Comparison of ENCODE assay signal across 16 cellular contexts in the genomic region with DNA sequence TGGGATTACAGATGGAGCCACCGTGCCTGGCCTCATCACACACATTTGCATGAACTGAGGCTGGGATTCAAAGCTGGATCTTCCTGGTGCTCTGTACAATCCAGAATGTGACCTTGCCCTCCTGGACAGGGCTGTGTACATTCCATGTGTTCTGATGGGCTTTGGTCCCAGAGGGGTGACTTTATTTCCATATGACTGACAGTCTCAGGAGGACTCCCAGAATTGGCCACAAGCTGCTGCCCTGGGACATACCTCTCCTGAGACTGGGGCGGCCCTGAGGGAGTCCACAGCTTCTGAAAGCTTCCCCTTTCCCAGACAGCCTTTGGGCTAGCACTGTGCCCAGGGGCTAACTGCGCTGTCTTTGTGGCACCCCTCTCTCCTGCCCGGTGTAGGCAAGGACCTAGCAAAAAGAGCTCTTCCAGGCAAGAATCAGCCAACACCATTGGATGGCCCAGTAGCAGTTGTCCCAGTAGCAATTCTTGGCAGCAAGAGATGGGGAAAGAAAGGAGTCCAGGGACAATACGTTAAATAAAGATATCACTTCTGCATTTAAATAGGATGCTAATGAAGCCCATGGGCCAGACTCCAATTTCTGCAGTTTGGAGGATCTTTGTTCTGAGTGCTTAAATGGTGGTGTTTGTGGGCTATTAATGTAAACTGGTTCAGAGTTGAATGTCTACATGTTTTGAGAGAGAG.
"Had no signal": no experiment of that assay in that cellular context is flagged by ENCODE, and none has a peak within 500 bp of the region (broad histone marks: within the 10 kb centered on the region; RNA-seq: fewer than 3 reads in every experiment).

No MANE protein-coding gene starts in this region.

- ATAC-seq: activated CD4-positive, CD25-positive, alpha-beta regulatory T cell treated with anti-CD3 and anti-CD28 coated beads, Interleukin-2, amount 50 U/mL, for 24 hours; activated CD8-positive, alpha-beta memory T cell treated with anti-CD3 and anti-CD28 coated beads, Interleukin-2, amount 10 ng/mL, durations not matched to agents 7 days and 5 days; body of pancreas; left lung; pancreas had no signal

- H3K27ac ChIP-seq: body of pancreas, left lung, pancreas, skin epidermis, stomach, thyroid gland, vagina had no signal

- H3K36me3 ChIP-seq: left lung, pancreas, stomach, thyroid gland, vagina had no signal

- FAIRE-seq: islet of Langerhans, pancreas had no signal

- H3K27me3 ChIP-seq: body of pancreas, left lung, pancreas, stomach, thyroid gland, vagina had no signal

- DNase-seq: activated CD4-positive, alpha-beta T cell treated with anti-CD3 and anti-CD28 coated beads, Interleukin-2, amount 50 U/mL, for 4 hours; activated CD8-positive, alpha-beta memory T cell treated with anti-CD3 and anti-CD28 coated beads, Interleukin-2, amount 10 ng/mL, durations not matched to agents 7 days and 5 days; activated effector memory CD4-positive, alpha-beta T cell treated with Interleukin-2 at 50 U/mL for 16 hours; activated T-cell treated with anti-CD3 and anti-CD28 coated beads, Interleukin-2, amount 50 U/mL, for 24 hours; body of pancreas; glutamatergic neuron; left lung; pancreas; retina; stimulated activated CD4-positive, alpha-beta T cell treated with anti-CD3 and anti-CD28 coated beads, Interleukin-4, amount 100 ng/mL, for 4 hours; stomach; thyroid gland had no signal

- H3K4me3 ChIP-seq: body of pancreas, left lung, pancreas, skin epidermis, stomach, thyroid gland, vagina had no signal

- H3K4me1 ChIP-seq: body of pancreas, left lung, pancreas, stomach, thyroid gland, vagina had no signal

- H3K9me3 ChIP-seq: body of pancreas, left lung, pancreas, stomach, thyroid gland, vagina had no signal
